Comparison of ENCODE assay signal across 8 cellular contexts in genomic region chr7:37916673-37917660, GRCh38. TPM values are rescaled to one million over a fixed set of nuclear protein-coding genes. Genes with fewer than 3 reads are reported as not detected.
DNase-seq lines count a peak whose midpoint lies in the region; ATAC-seq, FAIRE-seq and TF ChIP-seq lines count a peak whose summit lies in the region.

Gene SFRP4 (minus strand): TSS chr7:37916817. CDS start chr7:37916537, 280 bp downstream.

- H3K27ac ChIP-seq in K562 (ENCODE audit: extremely low read depth, low read depth, low read length) = no peak within 1 kb of the TSS

- TF ChIP-seq POLR2A in K562 (conservative IDR thresholded peaks at IDR 0.05) = no peak

- no peak within 1 kb of the TSS for H3K4me2 ChIP-seq in K562 (ENCODE audit: insufficient read depth, low read length)

- intact Hi-C loops in K562 (cut with micrococcal nuclease) = loop anchor here (1.0 kb wide), 1 partner anchor 124 kb away; no protein-coding TSS in a partner anchor

- WGBS in K562 (ENCODE audit: insufficient coverage, low coverage, missing lambda C conversion rate) = 33% methylated on average over 30 of the region's 46 CpGs

- in situ Hi-C loops in K562 (cut with MboI) = no loop called here

- ATAC-seq in HG02884 (IDR thresholded peaks at IDR 0.05; ENCODE audit: unreplicated experiment) (peak; percentile 51), K562 (peak; percentile 85)

- FAIRE-seq in K562 (lab: Jason Lieb, UNC) = peak; percentile 89

- no peaks in the 10 kb centered on the region for H3K36me3 ChIP-seq in K562 (ENCODE audit: control insufficient read depth, insufficient read depth, low read length)

- BruUV-seq in K562 (replicated peaks; lab: Mats Ljungman, UMichigan) = no TSS peak

- CTCF ChIA-PET in K562 (lab: Yijun Ruan, JAX; ENCODE audit: low intra/inter-chr PET ratio) = no interaction called here

- H3K9me3 ChIP-seq in K562 (replicated peaks; ENCODE audit: control insufficient read depth, insufficient read depth, low read depth, low read length) = no peaks in the 10 kb centered on the region

- peaks cover 0 to 8% of the 10 kb centered on the region in 2 experiments; a peak in 3 of 5 replicates for H3K27me3 ChIP-seq in K562 (ENCODE audit: control insufficient read depth in 2 of 2, insufficient read depth in 2 of 2, low read length in 2 of 2)

- peak within 1 kb of the TSS; percentile 69 for H2AFZ ChIP-seq in K562 (ENCODE audit: low read depth, low read length)

- H3K4me1 ChIP-seq in K562 (replicated peaks in 1 of 2; ENCODE audit: control insufficient read depth in 2 of 2, insufficient read depth in 2 of 2, low read length in 2 of 2) = peaks cover 9 to 26% of the 10 kb centered on the region in 2 experiments

- H3K9ac ChIP-seq in K562 (ENCODE audit: insufficient read depth in 1 of 2, low read depth in 2 of 2, low read length in 2 of 2) = no peak within 1 kb of the TSS

- H4K20me1 ChIP-seq in K562 (replicated peaks; ENCODE audit: control insufficient read depth, insufficient read depth, low read length) = no peaks in the 10 kb centered on the region

- peak; percentile 30 to 66; a peak in 3 of 4 replicates for TF ChIP-seq RAD21 in K562 (CRISPR knock-in tag; conservative IDR thresholded peaks at IDR 0.05 in 1 of 2, IDR thresholded peaks at IDR 0.05 in 1 of 2)

- no peaks in the 10 kb centered on the region for H3K79me2 ChIP-seq in K562 (ENCODE audit: control insufficient read depth, insufficient read depth, low read length)

- H3K4me3 ChIP-seq in K562 = no peak within 1 kb of the TSS

- POLR2A ChIA-PET in K562 (lab: Yijun Ruan, JAX) = interaction anchor here (0.6 to 0.8 kb wide), 2 partner anchors 32 to 304 kb away, joined by 3 read pairs; no protein-coding TSS in a partner anchor

- peak; percentile 67 to 70 (median 68) for TF ChIP-seq CTCF in K562 (IDR thresholded peaks at IDR 0.05 in 2 of 3, conservative IDR thresholded peaks at IDR 0.05 in 1 of 3; ENCODE audit: insufficient read depth in 2 of 3, low read depth in 1 of 3, low read length in 3 of 3)

- DNase-seq in activated CD4-positive, alpha-beta T cell treated with anti-CD3 and anti-CD28 coated beads for 48 hours = peak; percentile 16
- DNase-seq in activated CD4-positive, alpha-beta T cell treated with anti-CD3 and anti-CD28 coated beads for 1 hour = no peak
- peak; percentile 25 for DNase-seq in NCI-H526 treated with DMSO at 0.1 percent for 48 hours (lab: John Stamatoyannopoulos, UW)
- DNase-seq in K562 (ENCODE audit: extremely low read depth in 1 of 4, low spot score in 3 of 4) = peak; percentile 28 to 66 (median 36)
- peak in 44 of 51 donors; percentile 6 to 76 (median 44) for DNase-seq in hypothalamus (lab: John Stamatoyannopoulos, UW)
- DNase-seq in renal cortical epithelial cell (ENCODE audit: low read depth) = peak; percentile 65
- DNase-seq in stimulated activated naive CD4-positive, alpha-beta T cell (lab: John Stamatoyannopoulos, UW) = no peak

- TF ChIP-seq EP300 in K562 (IDR thresholded peaks at IDR 0.05; ENCODE audit: low read length) = no peak

- H3K9me1 ChIP-seq in K562 (ENCODE audit: control insufficient read depth, insufficient read depth, low read length) = no peaks in the 10 kb centered on the region

TF ChIP-seq in K562, 482 proteins besides CTCF, POLR2A, EP300 and RAD21:
- no peak for TF ChIP-seq HMG20A (CRISPR knock-in tag; conservative IDR thresholded peaks at IDR 0.05)
- TF ChIP-seq ZNF551 (CRISPR knock-in tag; IDR thresholded peaks at IDR 0.05) = no peak
- TF ChIP-seq ZNF778 (CRISPR knock-in tag; IDR thresholded peaks at IDR 0.05) = no peak
- no peak for TF ChIP-seq PHF21A (IDR thresholded peaks at IDR 0.05; ENCODE audit: borderline replicate concordance, low read depth)
- no peak for TF ChIP-seq ZNF668 (CRISPR knock-in tag; IDR thresholded peaks at IDR 0.05)
- no peak for TF ChIP-seq JUN (IDR thresholded peaks at IDR 0.05; ENCODE audit: borderline replicate concordance, low read depth, low read length)
- no peak for TF ChIP-seq JUN (CRISPR knock-in tag; IDR thresholded peaks at IDR 0.05; ENCODE audit: borderline replicate concordance)
- TF ChIP-seq ATF3 (IDR thresholded peaks at IDR 0.05) = peak; percentile 25; the same call in 1 of the 2 replicates
- TF ChIP-seq ATF3 (CRISPR knock-in tag; conservative IDR thresholded peaks at IDR 0.05) = no peak
- TF ChIP-seq PATZ1 (CRISPR knock-in tag; IDR thresholded peaks at IDR 0.05; ENCODE audit: borderline replicate concordance) = no peak
- peak; percentile 43; the same call in 1 of the 2 replicates for TF ChIP-seq SMC3 (conservative IDR thresholded peaks at IDR 0.05; ENCODE audit: insufficient read depth, low read depth, low read length)
- TF ChIP-seq ZNF766 (CRISPR knock-in tag; conservative IDR thresholded peaks at IDR 0.05) = no peak
- no peak for TF ChIP-seq HIVEP1 (CRISPR knock-in tag; IDR thresholded peaks at IDR 0.05)
- no peak for TF ChIP-seq ZNF146 (CRISPR knock-in tag; IDR thresholded peaks at IDR 0.05; ENCODE audit: unreplicated experiment)
- TF ChIP-seq CTCFL (IDR thresholded peaks at IDR 0.05; ENCODE audit: borderline replicate concordance, insufficient read depth, low read depth, low read length, poor library complexity, severe bottlenecking) = peak; percentile 32
- TF ChIP-seq CCAR2 (IDR thresholded peaks at IDR 0.05; ENCODE audit: low read depth, low read length) = no peak
- TF ChIP-seq NRF1 (conservative IDR thresholded peaks at IDR 0.05 in 1 of 2, IDR thresholded peaks at IDR 0.05 in 1 of 2) = no peak
- no peak for TF ChIP-seq HNRNPK (IDR thresholded peaks at IDR 0.05; ENCODE audit: low read depth, low read length, poor library complexity, severe bottlenecking)
- no peak for TF ChIP-seq NFXL1 (CRISPR knock-in tag; IDR thresholded peaks at IDR 0.05)
TF ChIP-seq in K562: peak in this region for 3.

RNA-seq across cellular contexts. Expression of gene SFRP4, which starts in this region (rescaled TPM):
- total RNA-seq in K562 (2011; cell fraction: chromatin; rRNA removed; ENCODE audit: low replicate concordance) = not detected in 2 replicates
- total RNA-seq in K562 (2011; cell fraction: nucleolus; rRNA removed) = not detected in 2 replicates
- total RNA-seq in K562 (2011; cell fraction: nucleoplasm; rRNA removed) = not detected in 2 replicates
- total RNA-seq in K562 (2014; rRNA removed) = not detected in 2 replicates
- total RNA-seq in K562 (2014; rRNA removed; fragmentation: Illumina TruSeq; extraction: Trizol) = not detected in 2 replicates
- not detected in 2 replicates for total RNA-seq in K562 (2015; rRNA removed; fragmentation: Illumina TruSeq; extraction: Trizol)
- not detected in 2 replicates for total RNA-seq in K562 (2021)
- polyA plus RNA-seq in K562 (2011; rRNA removed) = not detected in 2 replicates
- polyA plus RNA-seq in K562 (2011; cell fraction: cytosol; rRNA removed) = not detected in 2 replicates
- polyA plus RNA-seq in K562 (2011; cell fraction: nucleus; rRNA removed) = not detected in 2 replicates
- not detected in 2 replicates for polyA plus RNA-seq in K562 (2012)
- not detected in 2 replicates for polyA plus RNA-seq in K562 (2014; fragmentation: Illumina TruSeq; extraction: Trizol)
- not detected for polyA plus RNA-seq in K562 (2014; fragmentation: Nextera tagmentation; extraction: Ambion mirVana)
- polyA plus RNA-seq in K562 (2014; rRNA removed) = 0.05 TPM in 1 of 2 replicates, not detected in the other
- polyA minus RNA-seq in K562 (2011; rRNA and poly(A)+ RNA removed) = not detected in 2 replicates
- polyA minus RNA-seq in K562 (2011; cell fraction: cytosol; rRNA and poly(A)+ RNA removed) = not detected in 2 replicates
- polyA minus RNA-seq in K562 (2011; cell fraction: nucleus; rRNA and poly(A)+ RNA removed) = not detected in 2 replicates
- 1.0 and 2.4 TPM in 2 replicates for total RNA-seq in renal cortical epithelial cell

Comparison
In these comparisons a context has a peak if more than half of its experiments do, and no peak if none do; other contexts are left out.
1. DNase-seq: peak in activated CD4-positive, alpha-beta T cell treated with anti-CD3 and anti-CD28 coated beads for 48 hours (single experiment), NCI-H526 treated with DMSO at 0.1 percent for 48 hours (single experiment), hypothalamus (44 of 51) and renal cortical epithelial cell (single experiment); none in activated CD4-positive, alpha-beta T cell treated with anti-CD3 and anti-CD28 coated beads for 1 hour (single experiment) and stimulated activated naive CD4-positive, alpha-beta T cell (0 of 6).
2. Peak in DNase-seq and ATAC-seq in K562; RNA of the gene not detected or under 1 TPM.